ENCODE assay signal across 28 cellular contexts in genomic region chr9:75041041-75041440, GRCh38. TPM values are rescaled to one million over a fixed set of nuclear protein-coding genes. Genes with fewer than 3 reads are reported as not detected.
DNase-seq lines count a peak whose midpoint lies in the region; ATAC-seq and TF ChIP-seq lines count a peak whose summit lies in the region.
"Had no signal": no experiment of that assay in that cellular context is flagged by ENCODE, and none has a peak within 500 bp of the region (broad histone marks: within the 10 kb centered on the region; RNA-seq: fewer than 3 reads in every experiment).

No MANE protein-coding gene starts in this region.

- peaks cover 20% of the 10 kb centered on the region for H3F3A ChIP-seq in SK-N-SH (replicated peaks; ENCODE audit: insufficient read depth)

- H3K9ac ChIP-seq in SK-N-SH = no peak overlapping the region
- H3K9ac ChIP-seq in adipocyte (ENCODE audit: low read length) = no peak overlapping the region

- 3% methylated on average over 1 of the region's 1 CpG for WGBS in SK-N-SH (ENCODE audit: low lambda C conversion rate)
- WGBS in tibial nerve, 2 donors = 86 to 92% methylated on average over 1 of the region's 1 CpG

- no peak for ATAC-seq in SK-N-SH treated with all-trans-retinoic acid at 6 μM for 48 hours
- no peak for ATAC-seq in activated CD4-positive, CD25-positive, alpha-beta regulatory T cell treated with anti-CD3 and anti-CD28 coated beads, Interleukin-2, amount 50 U/mL, for 24 hours
- ATAC-seq: HCT116, Right ventricle myocardium inferior had no signal

- no peak for TF ChIP-seq POLR2A in tibial nerve (IDR thresholded peaks at IDR 0.05)

- TF ChIP-seq RAD21 in SK-N-SH (IDR thresholded peaks at IDR 0.05; ENCODE audit: low read length) = no peak

- peak overlapping the region; percentile 60; the same call in 1 of the 2 replicates for H2AFZ ChIP-seq in SK-N-SH (ENCODE audit: low read depth)
- H2AFZ ChIP-seq: PC-9 had no signal

- no peaks in the 10 kb centered on the region for H4K20me1 ChIP-seq in SK-N-SH (ENCODE audit: insufficient read depth)

- H3K79me2 ChIP-seq in SK-N-SH (ENCODE audit: insufficient read depth) = no peaks in the 10 kb centered on the region

- 0 out of 2 replicates have a peak overlapping the region, but pooled peaks have one; percentile 8 for H3K4me2 ChIP-seq in SK-N-SH
- H3K4me2 ChIP-seq: PC-9 had no signal

- no peaks in the 10 kb centered on the region for H3K9me2 ChIP-seq in SK-N-SH

- H3K4me3 ChIP-seq in SK-N-SH (ENCODE audit: low read depth in 2 of 2, low read length in 1 of 2) (no peak overlapping the region), adipocyte (ENCODE audit: low read length) (no peak overlapping the region), tibial nerve (no peak overlapping the region)
- H3K4me3 ChIP-seq: K562, PC-9, SJCRH30 had no signal

- TF ChIP-seq CTCF in SK-N-SH (IDR thresholded peaks at IDR 0.05) (no peak), tibial nerve (IDR thresholded peaks at IDR 0.05) (no peak)

- no peaks in the 10 kb centered on the region for H3K4me1 ChIP-seq in SK-N-SH (ENCODE audit: control insufficient read depth in 1 of 2, insufficient read depth in 2 of 2, low read depth in 1 of 2, low read length in 1 of 2)
- H3K4me1 ChIP-seq in adipocyte (ENCODE audit: control insufficient read depth, insufficient read depth, low read length) = peaks cover 32% of the 10 kb centered on the region
- H3K4me1 ChIP-seq in tibial nerve = no peaks in the 10 kb centered on the region
- H3K4me1 ChIP-seq: SJCRH30 had no signal

- H3K27me3 ChIP-seq in SK-N-SH (ENCODE audit: insufficient read depth) (no peaks in the 10 kb centered on the region), adipocyte (replicated peaks; ENCODE audit: control insufficient read depth, insufficient read depth, low read length) (no peaks in the 10 kb centered on the region), tibial nerve (peaks cover 0 to 6% of the 10 kb centered on the region in 2 donors)

- no peak for DNase-seq in SK-N-SH
- peak; percentile 52 for DNase-seq in adipocyte (ENCODE audit: low read depth)
- DNase-seq in fibroblast of peridontal ligament (ENCODE audit: extremely low read depth) = peak; percentile 35
- DNase-seq in tibial nerve (ENCODE audit: low spot score in 2 of 2) = no peak
- DNase-seq in NCI-H1694 (lab: John Stamatoyannopoulos, UW) = no peak
- DNase-seq in NOMO-1 treated with dmso at 0.1 percent for 144 hours (lab: John Stamatoyannopoulos, UW; ENCODE audit: unreplicated experiment) = no peak
- DNase-seq: Calu3; CD8-positive, alpha-beta memory T cell; DMS79 treated with DMSO at 0.1 percent for 48 hours; GF-D8; Kasumi-1; MV-4-11; NCI-H1105; NCI-H146; NCI-H2029; NCI-H446; NCI-H524 treated with DMSO at 0.1 percent for 48 hours; NCI-H774; NK-92 treated with Interleukin-12 subunit alpha and Interleukin-12 subunit beta, amount 100 ng/mL, for 24 hours; PC-9; SJCRH30 had no signal

- H3K36me3 ChIP-seq in SK-N-SH (replicated peaks in 1 of 2; ENCODE audit: control insufficient read depth in 1 of 2, insufficient read depth in 2 of 2, low read length in 1 of 2) (no peaks in the 10 kb centered on the region), adipocyte (ENCODE audit: control insufficient read depth, insufficient read depth, low read length, severe bottlenecking) (no peaks in the 10 kb centered on the region), tibial nerve (no peaks in the 10 kb centered on the region)
- H3K36me3 ChIP-seq: SJCRH30 had no signal

- CTCF ChIA-PET in SK-N-SH (lab: Yijun Ruan, JAX) = interaction anchor here (1.0 to 1.5 kb wide), 2 partner anchors 13 to 264 kb away, joined by 3 to 4 read pairs; no protein-coding TSS in a partner anchor

- TF ChIP-seq EP300 in SK-N-SH (IDR thresholded peaks at IDR 0.05; ENCODE audit: borderline replicate concordance in 1 of 2, low read depth in 1 of 2, low read length in 1 of 2) (no peak), tibial nerve (IDR thresholded peaks at IDR 0.05) (no peak)

- H3K9me3 ChIP-seq in SK-N-SH (no peaks in the 10 kb centered on the region), adipocyte (ENCODE audit: control insufficient read depth, low read length) (no peaks in the 10 kb centered on the region), tibial nerve (no peaks in the 10 kb centered on the region)
- H3K9me3 ChIP-seq: SJCRH30 had no signal

- POLR2A ChIA-PET in SK-N-SH (lab: Yijun Ruan, JAX) = no interaction called here

- no peak overlapping the region for H3K27ac ChIP-seq in SK-N-SH (ENCODE audit: low read depth in 2 of 2, low read length in 1 of 2)
- no peak overlapping the region for H3K27ac ChIP-seq in tibial nerve
- H3K27ac ChIP-seq: 22Rv1, C4-2B, PC-9, SJCRH30 had no signal

TF ChIP-seq in SK-N-SH, 30 proteins besides CTCF, POLR2A, EP300 and RAD21 (continues in another document):
- TF ChIP-seq SMC3 (IDR thresholded peaks at IDR 0.05; ENCODE audit: low read depth, low read length) (no peak), TCF12 (IDR thresholded peaks at IDR 0.05) (no peak), EZH2phosphoT487 (IDR thresholded peaks at IDR 0.05; ENCODE audit: borderline replicate concordance, low read depth) (no peak), CHD2 (IDR thresholded peaks at IDR 0.05; ENCODE audit: low read length, partially characterized antibody) (no peak), REST (IDR thresholded peaks at IDR 0.05; ENCODE audit: low read depth, low read length) (no peak), POLR2AphosphoS5 (IDR thresholded peaks at IDR 0.05; ENCODE audit: low read depth, low read length) (no peak)

TF ChIP-seq in SK-N-SH treated with all-trans-retinoic acid at 6 μM for 48 hours, 23 proteins besides CTCF, POLR2A, EP300 and RAD21:
- TF ChIP-seq CSDC2 (CRISPR knock-in tag; IDR thresholded peaks at IDR 0.05) (no peak), RARB (CRISPR knock-in tag; IDR thresholded peaks at IDR 0.05) (no peak), ZNF8 (CRISPR knock-in tag; IDR thresholded peaks at IDR 0.05) (no peak), PPARA (CRISPR knock-in tag; IDR thresholded peaks at IDR 0.05; ENCODE audit: borderline replicate concordance) (no peak)
- TF ChIP-seq, protein P1, sequence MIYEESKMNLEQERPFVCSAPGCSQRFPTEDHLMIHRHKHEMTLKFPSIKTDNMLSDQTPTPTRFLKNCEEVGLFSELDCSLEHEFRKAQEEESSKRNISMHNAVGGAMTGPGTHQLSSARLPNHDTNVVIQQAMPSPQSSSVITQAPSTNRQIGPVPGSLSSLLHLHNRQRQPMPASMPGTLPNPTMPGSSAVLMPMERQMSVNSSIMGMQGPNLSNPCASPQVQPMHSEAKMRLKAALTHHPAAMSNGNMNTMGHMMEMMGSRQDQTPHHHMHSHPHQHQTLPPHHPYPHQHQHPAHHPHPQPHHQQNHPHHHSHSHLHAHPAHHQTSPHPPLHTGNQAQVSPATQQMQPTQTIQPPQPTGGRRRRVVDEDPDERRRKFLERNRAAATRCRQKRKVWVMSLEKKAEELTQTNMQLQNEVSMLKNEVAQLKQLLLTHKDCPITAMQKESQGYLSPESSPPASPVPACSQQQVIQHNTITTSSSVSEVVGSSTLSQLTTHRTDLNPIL (CRISPR knock-in tag; IDR thresholded peaks at IDR 0.05; ENCODE audit: low read depth) = no peak
TF ChIP-seq in SK-N-SH treated with all-trans-retinoic acid at 6 μM for 48 hours: peak in this region for 0.

RNA-seq across cellular contexts. Expression of gene CARNMT1, which starts 12.9 kb away (rescaled TPM):
- polyA plus RNA-seq in SK-N-SH (2012; rRNA removed) = 4.4 and 5.7 TPM in 2 replicates
- 5.9 and 6.9 TPM in 2 replicates for polyA plus RNA-seq in SK-N-SH (2012; cell fraction: cytosol; rRNA removed)
- polyA plus RNA-seq in SK-N-SH (2012; cell fraction: nucleus; rRNA removed) = 4.3 and 8.1 TPM in 2 replicates
- total RNA-seq in tibial nerve = 10 to 100 TPM in 3 of 4 donors, 1 to 10 TPM in 1; 5.9 to 19.9 (median 15.6) TPM

RNA-seq across cellular contexts. Expression of gene NMRK1, which starts 46.9 kb away (rescaled TPM):
- polyA plus RNA-seq in SK-N-SH (2012; rRNA removed) = 8.4 and 9.7 TPM in 2 replicates
- 9.7 and 11.0 TPM in 2 replicates for polyA plus RNA-seq in SK-N-SH (2012; cell fraction: cytosol; rRNA removed)
- polyA plus RNA-seq in SK-N-SH (2012; cell fraction: nucleus; rRNA removed) = 8.9 and 16.3 TPM in 2 replicates
- total RNA-seq in tibial nerve = 10 to 100 TPM; 11.1 to 35.0 (median 16.2) TPM

RNA-seq across cellular contexts. Expression of gene OSTF1, which starts 47.3 kb away (rescaled TPM):
- polyA plus RNA-seq in SK-N-SH (2012; rRNA removed) = 9.5 and 12.2 TPM in 2 replicates
- 14.1 and 14.3 TPM in 2 replicates for polyA plus RNA-seq in SK-N-SH (2012; cell fraction: cytosol; rRNA removed)
- polyA plus RNA-seq in SK-N-SH (2012; cell fraction: nucleus; rRNA removed) = 2.2 and 4.3 TPM in 2 replicates
- 10 to 100 TPM; 20.7 to 34.5 (median 24.8) TPM for total RNA-seq in tibial nerve

Comparison
In these comparisons a context has a peak if more than half of its experiments do, and no peak if none do; other contexts are left out.
1. DNase-seq: peak in adipocyte (single experiment) and fibroblast of peridontal ligament (single experiment); none in SK-N-SH (single experiment), tibial nerve (0 of 2), NCI-H1694 (single experiment) and NOMO-1 treated with dmso at 0.1 percent for 144 hours (single experiment).